In the genomic region with DNA sequence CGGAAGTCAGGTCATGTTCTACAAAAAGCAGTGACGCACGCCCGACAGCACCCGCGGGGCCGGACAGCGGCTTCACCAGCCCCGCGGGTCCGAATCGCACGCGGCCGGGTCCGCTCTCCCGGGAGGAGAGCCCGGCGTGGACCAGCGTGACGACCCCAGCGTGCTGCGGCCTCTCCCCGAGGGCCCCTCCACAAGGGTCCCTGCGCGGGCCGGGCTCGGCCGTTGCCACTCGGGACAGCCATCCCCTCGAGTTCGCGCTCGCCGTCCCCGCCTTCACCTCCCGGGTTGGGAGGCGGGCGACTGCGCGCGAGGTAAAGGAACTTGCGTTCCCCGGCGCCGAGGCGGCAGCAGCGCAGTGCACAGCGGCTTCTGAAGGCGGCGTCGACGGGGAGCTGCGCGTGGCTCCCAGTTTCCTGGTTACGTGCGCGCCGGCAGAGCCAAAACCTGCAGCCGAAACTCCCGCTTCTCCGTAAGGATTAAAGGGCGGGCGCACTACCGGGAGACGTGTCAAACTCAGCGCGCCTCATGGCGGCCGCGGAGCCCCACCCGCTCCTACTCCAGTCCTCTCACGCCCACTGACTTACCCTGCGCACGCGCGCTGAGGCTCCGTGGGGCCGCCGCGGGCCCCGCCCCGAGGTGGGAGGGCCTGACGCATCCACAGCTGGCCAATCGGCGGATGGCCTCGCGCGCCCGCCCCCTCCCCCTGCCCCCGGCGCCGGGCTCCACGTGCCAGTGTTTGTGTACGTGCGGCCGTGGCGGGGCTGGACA, we compare ENCODE assay signal across 8 cellular contexts. TPM values are rescaled to one million over a fixed set of nuclear protein-coding genes. Genes with fewer than 3 reads are reported as not detected.
DNase-seq lines count a peak whose midpoint lies in the region; ATAC-seq and TF ChIP-seq lines count a peak whose summit lies in the region.

No MANE protein-coding gene starts in this region.

- H3K27me3 ChIP-seq in SU-DHL-6 (ENCODE audit: low read length) (no peaks in the 10 kb centered on the region), adipocyte (replicated peaks; ENCODE audit: control insufficient read depth, insufficient read depth, low read length) (no peaks in the 10 kb centered on the region), heart left ventricle (no peaks in the 10 kb centered on the region)

- H3F3A ChIP-seq in SU-DHL-6 (ENCODE audit: insufficient read depth): peaks cover 31% of the 10 kb centered on the region

- peak overlapping the region; percentile 64 for H3K27ac ChIP-seq in SU-DHL-6 (ENCODE audit: low read depth, low read length)
- H3K27ac ChIP-seq in heart left ventricle: peak overlapping the region; percentile 98 to 100 (median 100)

- WGBS in heart left ventricle, 4 donors: 0 to 1% (median 0%) methylated on average over 50 to 98 of the region's 98 CpGs

- H3K36me3 ChIP-seq in SU-DHL-6 (ENCODE audit: low read length) (peaks cover 17% of the 10 kb centered on the region), adipocyte (ENCODE audit: control insufficient read depth, insufficient read depth, low read length, severe bottlenecking) (peaks cover 21% of the 10 kb centered on the region), heart left ventricle (peaks cover 0 to 32% (median 24%) of the 10 kb centered on the region in 9 donors)

- ATAC-seq in HG02763 (IDR thresholded peaks at IDR 0.05; ENCODE audit: unreplicated experiment): peak; percentile 80
- ATAC-seq in heart left ventricle: peak; percentile 92 to 98 (median 96)

- peak in 1 of 2 donors; percentile 67 for TF ChIP-seq POLR2A in heart left ventricle (IDR thresholded peaks at IDR 0.05)

- H3K9me3 Mint-ChIP-seq in type B pancreatic cell: peaks cover 10% of the 10 kb centered on the region

- H3K9ac ChIP-seq in SU-DHL-6 (ENCODE audit: low read length) (peak overlapping the region; percentile 84), adipocyte (ENCODE audit: low read length) (peak overlapping the region; percentile 92)

- peaks cover 19% of the 10 kb centered on the region for H3K4me1 ChIP-seq in adipocyte (ENCODE audit: control insufficient read depth, insufficient read depth, low read length)
- peaks cover 0 to 46% (median 26%) of the 10 kb centered on the region in 12 donors for H3K4me1 ChIP-seq in heart left ventricle

- peak overlapping the region; percentile 77 for H2AFZ ChIP-seq in SU-DHL-6 (ENCODE audit: low read depth, low read length, severe bottlenecking)

- peak overlapping the region; percentile 92 for H3K4me3 Mint-ChIP-seq in type B pancreatic cell

- H3K36me3 Mint-ChIP-seq in type B pancreatic cell: peaks cover 3% of the 10 kb centered on the region

- H3K9me3 ChIP-seq in SU-DHL-6 (ENCODE audit: insufficient read depth, low read length) (no peaks in the 10 kb centered on the region), adipocyte (ENCODE audit: control insufficient read depth, low read length) (no peaks in the 10 kb centered on the region), heart left ventricle (no peaks in the 10 kb centered on the region)

- no peaks in the 10 kb centered on the region for H3K9me2 ChIP-seq in SU-DHL-6 (replicated peaks; ENCODE audit: insufficient read depth, low read length)

- H3K27me3 Mint-ChIP-seq in type B pancreatic cell: peaks cover 3% of the 10 kb centered on the region

- peak overlapping the region; percentile 95 for H3K4me2 ChIP-seq in SU-DHL-6 (ENCODE audit: low read depth, low read length, poor library complexity, severe bottlenecking)

- no peak for TF ChIP-seq CTCF in GM12875 (IDR thresholded peaks at IDR 0.05; ENCODE audit: borderline replicate concordance, insufficient read depth, low read depth, low read length)
- TF ChIP-seq CTCF in SU-DHL-6 (IDR thresholded peaks at IDR 0.05; ENCODE audit: insufficient read depth, low read length, poor library complexity, severe bottlenecking): no peak
- TF ChIP-seq CTCF in heart left ventricle (IDR thresholded peaks at IDR 0.05): peak in 2 of 12 donors; percentile 10 to 17
- TF ChIP-seq CTCF in type B pancreatic cell (conservative IDR thresholded peaks at IDR 0.05): no peak

- H3K27ac Mint-ChIP-seq in type B pancreatic cell: peak overlapping the region; percentile 97

- no peaks in the 10 kb centered on the region for H3K79me2 ChIP-seq in SU-DHL-6 (ENCODE audit: insufficient read depth, low read length)

- H3K4me3 ChIP-seq in GM12875 (ENCODE audit: low read depth, low read length) (peak overlapping the region; percentile 95), SU-DHL-6 (ENCODE audit: insufficient read depth, low read length, poor library complexity, severe bottlenecking) (peak overlapping the region; percentile 77), adipocyte (ENCODE audit: low read length) (peak overlapping the region; percentile 93), heart left ventricle (peak overlapping the region; percentile 64 to 88 (median 77))

- no peaks in the 10 kb centered on the region for H4K20me1 ChIP-seq in SU-DHL-6 (ENCODE audit: low read depth, low read length)

- DNase-seq in NCI-H1417 (lab: John Stamatoyannopoulos, UW): peak; percentile 94 to 99 (median 97)
- DNase-seq in adipocyte (ENCODE audit: low read depth): peak; percentile 98
- peak; percentile 96 to 99 (median 97) for DNase-seq in heart left ventricle
- DNase-seq in pons (ENCODE audit: low spot score): peak; percentile 99
- peak; percentile 99 for DNase-seq in type B pancreatic cell (ENCODE audit: extremely low spot score, unreplicated experiment)

- intact Hi-C loops in heart left ventricle (cut with DNase I): loop anchor here (1.0 to 10.0 kb wide), 10 partner anchors 29 to 199 kb away; partner anchors contain the start of genes UFSP2 (in 4 of the 10), CFAP97 (in 3 of the 10) and SNX25 (in 3 of the 10)

- peaks cover 20% of the 10 kb centered on the region for H3K4me1 Mint-ChIP-seq in type B pancreatic cell (ENCODE audit: unreplicated experiment)

RNA-seq across cellular contexts. Expression of gene LRP2BP, which starts 0.4 kb away (rescaled TPM):
- 1 to 10 TPM in 8 of 9 donors, under 1 TPM in 1; 0.80 to 3.5 (median 1.3) TPM for total RNA-seq in heart left ventricle
- polyA plus RNA-seq in heart left ventricle: 1 to 10 TPM in 1 of 2 donors, under 1 TPM in 1; 0.62 to 1.2 TPM
- 0.74 and 1.0 TPM in 2 replicates for total RNA-seq in type B pancreatic cell (ENCODE audit: low replicate concordance)

RNA-seq across cellular contexts. Expression of gene ANKRD37, which starts 0.5 kb away (rescaled TPM):
- 10 to 100 TPM in 7 of 9 donors, 1 to 10 TPM in 2; 8.4 to 21.3 (median 12.2) TPM for total RNA-seq in heart left ventricle
- polyA plus RNA-seq in heart left ventricle: 10 to 100 TPM; 11.8 to 30.6 TPM
- total RNA-seq in type B pancreatic cell (ENCODE audit: low replicate concordance): 3.6 and 5.8 TPM in 2 replicates

RNA-seq across cellular contexts. Expression of gene UFSP2, which starts 29.6 kb away (rescaled TPM):
- total RNA-seq in heart left ventricle (10 to 100 TPM; 25.2 to 52.4 (median 35.1) TPM), type B pancreatic cell (ENCODE audit: low replicate concordance) (21.1 and 22.1 TPM in 2 replicates)
- polyA plus RNA-seq in heart left ventricle: 10 to 100 TPM; 17.7 to 35.0 TPM

Comparison
In these comparisons a context has a peak if more than half of its experiments do, and no peak if none do; other contexts are left out.
1. Peak in every context shown above with its lines: DNase-seq, ATAC-seq, H3K4me3 ChIP-seq and H3K27ac ChIP-seq.